16 cellular contexts compared by ENCODE assay signal in genomic region chr5:106966686-106967315, GRCh38.
A peak's percentile ranks its signal among the peaks of the same experiment; 100 is the strongest.
DNase-seq lines count a peak whose midpoint lies in the region; TF ChIP-seq lines count a peak whose summit lies in the region.
"Had no signal": no experiment of that assay in that cellular context is flagged by ENCODE, and none has a peak within 500 bp of the region (broad histone marks: within the 10 kb centered on the region; RNA-seq: fewer than 3 reads in every experiment).

No MANE protein-coding gene starts in this region.

- no peaks in the 10 kb centered on the region for H3K27me3 ChIP-seq in kidney epithelial cell (ENCODE audit: control insufficient read depth, insufficient read depth, low read length)

- DNase-seq in ACHN (peak; percentile 81), choroid plexus epithelial cell (ENCODE audit: low read depth) (peak; percentile 31), kidney epithelial cell (ENCODE audit: low read depth) (peak; percentile 68), activated gamma-delta T cell (lab: John Stamatoyannopoulos, UW) (no peak), NCI-H510A treated with DMSO at 0.1 percent for 48 hours (lab: John Stamatoyannopoulos, UW) (no peak)
- no peak for DNase-seq in activated CD4-positive, alpha-beta memory T cell treated with anti-CD3 and anti-CD28 coated beads for 36 hours
- DNase-seq in activated T-cell treated with anti-CD3 and anti-CD28 coated beads, Interleukin-2, amount 50 U/mL, for 1 hour: no peak
- DNase-seq: CD4-positive, alpha-beta memory T cell; DMS79 treated with DMSO at 0.1 percent for 48 hours; IMR-90; NCI-H1105; NCI-H1694; NCI-H345; NCI-H526 treated with DMSO at 0.1 percent for 48 hours; RPMI8226 had no signal

- peak; percentile 20; the same call in 1 of the 2 replicates for TF ChIP-seq EP300 in Ishikawa (IDR thresholded peaks at IDR 0.05; ENCODE audit: borderline replicate concordance)

- no peak for TF ChIP-seq CTCF in choroid plexus epithelial cell (conservative IDR thresholded peaks at IDR 0.05; ENCODE audit: low read depth, low read length)
- TF ChIP-seq CTCF in kidney epithelial cell (IDR thresholded peaks at IDR 0.05; ENCODE audit: insufficient read depth, low read length, poor library complexity, severe bottlenecking): no peak

- intact Hi-C loops in activated CD4-positive, alpha-beta memory T cell treated with anti-CD3 and anti-CD28 coated beads for 36 hours (cut with micrococcal nuclease): no loop called here

- no peak overlapping the region for H3K4me3 Mint-ChIP-seq in activated CD4-positive, alpha-beta memory T cell treated with anti-CD3 and anti-CD28 coated beads for 36 hours
- H3K4me3 Mint-ChIP-seq: CD4-positive, alpha-beta memory T cell had no signal

- H3K36me3 Mint-ChIP-seq in activated CD4-positive, alpha-beta memory T cell treated with anti-CD3 and anti-CD28 coated beads for 36 hours: no peaks in the 10 kb centered on the region
- H3K36me3 Mint-ChIP-seq: CD4-positive, alpha-beta memory T cell had no signal

- H3K27ac Mint-ChIP-seq in activated CD4-positive, alpha-beta memory T cell treated with anti-CD3 and anti-CD28 coated beads for 36 hours: no peak overlapping the region
- H3K27ac Mint-ChIP-seq: CD4-positive, alpha-beta memory T cell had no signal

- H3K27me3 Mint-ChIP-seq in activated CD4-positive, alpha-beta memory T cell treated with anti-CD3 and anti-CD28 coated beads for 36 hours: no peaks in the 10 kb centered on the region
- H3K27me3 Mint-ChIP-seq: CD4-positive, alpha-beta memory T cell had no signal

- CTCF ChIA-PET in activated CD4-positive, alpha-beta memory T cell treated with anti-CD3 and anti-CD28 coated beads for 36 hours (lab: Charles Lee): no interaction called here

- peaks cover 4% of the 10 kb centered on the region for H3K9me3 Mint-ChIP-seq in activated CD4-positive, alpha-beta memory T cell treated with anti-CD3 and anti-CD28 coated beads for 36 hours

- H3K4me3 ChIP-seq in choroid plexus epithelial cell (ENCODE audit: low read depth, low read length): no peak overlapping the region
- H3K4me3 ChIP-seq in kidney epithelial cell (ENCODE audit: low read depth, low read length): no peak overlapping the region

- TF ChIP-seq RAD21 in Ishikawa (IDR thresholded peaks at IDR 0.05; ENCODE audit: low read depth): no peak

- H3K36me3 ChIP-seq in kidney epithelial cell (ENCODE audit: control insufficient read depth, insufficient read depth, low read length): no peaks in the 10 kb centered on the region

- POLR2A ChIA-PET in activated CD4-positive, alpha-beta memory T cell treated with anti-CD3 and anti-CD28 coated beads for 36 hours (lab: Charles Lee): no interaction called here

- H3K4me1 Mint-ChIP-seq in activated CD4-positive, alpha-beta memory T cell treated with anti-CD3 and anti-CD28 coated beads for 36 hours (ENCODE audit: low read depth): no peaks in the 10 kb centered on the region
- H3K4me1 Mint-ChIP-seq: CD4-positive, alpha-beta memory T cell had no signal

- in situ Hi-C loops in ACHN (cut with HindIII; ENCODE audit: low pct_ligation_motif_present, low pct_unique_long_range_greater_than_20kb, low sequenced_read_pairs): no loop called here

TF ChIP-seq in Ishikawa, 13 proteins besides CTCF, POLR2A, EP300 and RAD21:
- TF ChIP-seq NFIC (IDR thresholded peaks at IDR 0.05) (no peak; the same call in 1 of the 2 replicates), REST (IDR thresholded peaks at IDR 0.05; ENCODE audit: low read depth) (no peak), TAF1 (IDR thresholded peaks at IDR 0.05; ENCODE audit: low read depth) (no peak), USF1 (IDR thresholded peaks at IDR 0.05) (no peak), ZBTB7A (IDR thresholded peaks at IDR 0.05; ENCODE audit: low read depth) (no peak), CREB1 (IDR thresholded peaks at IDR 0.05; ENCODE audit: low read depth) (no peak), MAX (IDR thresholded peaks at IDR 0.05) (no peak), YY1 (IDR thresholded peaks at IDR 0.05; ENCODE audit: low read depth) (no peak), EGR1 (IDR thresholded peaks at IDR 0.05) (no peak), TCF12 (IDR thresholded peaks at IDR 0.05; ENCODE audit: low read depth) (no peak), TEAD4 (IDR thresholded peaks at IDR 0.05) (no peak), FOXM1 (IDR thresholded peaks at IDR 0.05; ENCODE audit: borderline replicate concordance, low read depth) (no peak), CEBPB (IDR thresholded peaks at IDR 0.05) (no peak)
TF ChIP-seq in Ishikawa: peak in this region for 0.

Comparison
In these comparisons a context has a peak if more than half of its experiments do, and no peak if none do; other contexts are left out.
1. DNase-seq: peak in ACHN (single experiment), choroid plexus epithelial cell (single experiment) and kidney epithelial cell (single experiment); none in activated gamma-delta T cell (single experiment), activated CD4-positive, alpha-beta memory T cell treated with anti-CD3 and anti-CD28 coated beads for 36 hours (single experiment), NCI-H510A treated with DMSO at 0.1 percent for 48 hours (single experiment) and activated T-cell treated with anti-CD3 and anti-CD28 coated beads, Interleukin-2, amount 50 U/mL, for 1 hour (single experiment).